In the genomic region with DNA sequence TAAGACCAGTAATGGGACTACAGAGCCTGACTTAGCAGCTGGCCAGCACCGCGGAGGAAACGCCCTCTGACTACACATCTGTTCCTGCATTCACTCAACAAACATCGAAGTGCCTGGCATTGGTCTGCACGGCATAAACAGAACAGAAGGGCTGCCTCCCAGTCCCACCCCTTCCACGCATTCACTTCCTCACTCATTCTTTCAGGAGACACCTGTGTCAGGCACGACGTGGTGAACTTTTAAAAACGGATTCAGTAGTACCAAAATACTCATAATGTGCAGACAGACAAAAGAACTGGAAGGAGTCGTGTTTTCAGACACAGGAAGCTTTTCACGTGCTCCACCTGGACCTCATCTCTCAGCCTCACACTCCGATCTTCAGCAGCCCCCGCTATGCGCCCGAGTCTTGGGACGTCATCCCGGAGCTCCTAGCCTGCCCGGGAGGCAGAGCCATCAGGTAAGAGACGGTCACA, we compare ENCODE assay signal across 8 cellular contexts.
A peak's percentile ranks its signal among the peaks of the same experiment; 100 is the strongest.
DNase-seq lines count a peak whose midpoint lies in the region; ATAC-seq and TF ChIP-seq lines count a peak whose summit lies in the region.

No MANE protein-coding gene starts in this region.

- peak; percentile 75 for ATAC-seq in GM21619 (IDR thresholded peaks at IDR 0.05; ENCODE audit: unreplicated experiment)
- peak; percentile 86 for ATAC-seq in stimulated activated effector memory CD8-positive, alpha-beta T cell treated with anti-CD3 and anti-CD28 coated beads, Interleukin-12 subunit alpha, Interleukin-12 subunit beta, amount 100 ng/mL, for 72 hours

- H3K4me1 Mint-ChIP-seq in stimulated activated effector memory CD8-positive, alpha-beta T cell treated with anti-CD3 and anti-CD28 coated beads, Interleukin-12 subunit alpha, Interleukin-12 subunit beta, amount 100 ng/mL, for 72 hours, result peaks cover 20% of the 10 kb centered on the region

- DNase-seq in NAMALWA (ENCODE audit: low spot score), result peak; percentile 84
- peak; percentile 36 for DNase-seq in fibroblast of gingiva (ENCODE audit: low read depth)
- DNase-seq in stimulated activated effector memory CD8-positive, alpha-beta T cell treated with anti-CD3 and anti-CD28 coated beads, Interleukin-12 subunit alpha, Interleukin-12 subunit beta, amount 100 ng/mL, for 72 hours (ENCODE audit: low spot score in 2 of 2), result no peak
- DNase-seq in NCI-H524 treated with DMSO at 0.1 percent for 48 hours (lab: John Stamatoyannopoulos, UW), result no peak
- DNase-seq in posterior cingulate gyrus, result no peak
- no peak for DNase-seq in cortex of kidney (lab: John Stamatoyannopoulos, UW)

- H3K4me3 Mint-ChIP-seq in stimulated activated effector memory CD8-positive, alpha-beta T cell treated with anti-CD3 and anti-CD28 coated beads, Interleukin-12 subunit alpha, Interleukin-12 subunit beta, amount 100 ng/mL, for 72 hours, result peak overlapping the region; percentile 70

- H3K36me3 Mint-ChIP-seq in stimulated activated effector memory CD8-positive, alpha-beta T cell treated with anti-CD3 and anti-CD28 coated beads, Interleukin-12 subunit alpha, Interleukin-12 subunit beta, amount 100 ng/mL, for 72 hours, result no peaks in the 10 kb centered on the region

- TF ChIP-seq POLR2A in GM15510 (IDR thresholded peaks at IDR 0.05; ENCODE audit: borderline replicate concordance, extremely low read depth, insufficient read length), result peak; percentile 31

- H3K9me3 Mint-ChIP-seq in stimulated activated effector memory CD8-positive, alpha-beta T cell treated with anti-CD3 and anti-CD28 coated beads, Interleukin-12 subunit alpha, Interleukin-12 subunit beta, amount 100 ng/mL, for 72 hours, result no peaks in the 10 kb centered on the region

- H3K27ac Mint-ChIP-seq in stimulated activated effector memory CD8-positive, alpha-beta T cell treated with anti-CD3 and anti-CD28 coated beads, Interleukin-12 subunit alpha, Interleukin-12 subunit beta, amount 100 ng/mL, for 72 hours, result peak overlapping the region; percentile 74

- intact Hi-C loops in posterior cingulate gyrus (cut with DNase I), result no loop called here

Comparison
In these comparisons a context has a peak if more than half of its experiments do, and no peak if none do; other contexts are left out.
1. DNase-seq: peak in NAMALWA (single experiment) and fibroblast of gingiva (single experiment); none in stimulated activated effector memory CD8-positive, alpha-beta T cell treated with anti-CD3 and anti-CD28 coated beads, Interleukin-12 subunit alpha, Interleukin-12 subunit beta, amount 100 ng/mL, for 72 hours (0 of 2), NCI-H524 treated with DMSO at 0.1 percent for 48 hours (single experiment), posterior cingulate gyrus (0 of 10) and cortex of kidney (single experiment).